11 cellular contexts compared by ENCODE assay signal in genomic region chrX:70479197-70479969, GRCh38. TPM values are rescaled to one million over a fixed set of nuclear protein-coding genes. Genes with fewer than 3 reads are reported as not detected.
DNase-seq lines count a peak whose midpoint lies in the region; ATAC-seq and TF ChIP-seq lines count a peak whose summit lies in the region.
"Had no signal": no experiment of that assay in that cellular context is flagged by ENCODE, and none has a peak within 500 bp of the region (broad histone marks: within the 10 kb centered on the region; RNA-seq: fewer than 3 reads in every experiment).

No MANE protein-coding gene starts in this region.

- no peaks in the 10 kb centered on the region for H3K36me3 ChIP-seq in cardiac muscle cell
- no peaks in the 10 kb centered on the region for H3K36me3 ChIP-seq in breast epithelium
- H3K36me3 ChIP-seq in left lung, result no peaks in the 10 kb centered on the region
- H3K36me3 ChIP-seq in vagina, result no peaks in the 10 kb centered on the region

- peak in 1 of 2 donors; percentile 64 for DNase-seq in cardiac muscle cell (ENCODE audit: low read depth in 1 of 2, low spot score in 1 of 2)
- no peak for DNase-seq in Right ventricle myocardium inferior (ENCODE audit: missing footprints)
- DNase-seq in breast epithelium (ENCODE audit: low spot score in 2 of 2), result no peak
- no peak for DNase-seq in left lung
- no peak for DNase-seq in vagina (ENCODE audit: extremely low spot score in 2 of 2)
- no peak for DNase-seq in NCI-H524 treated with DMSO at 0.1 percent for 48 hours (lab: John Stamatoyannopoulos, UW)
- DNase-seq: naive thymus-derived CD4-positive, alpha-beta T cell had no signal

- H3K27ac ChIP-seq in cardiac muscle cell (peak overlapping the region; percentile 86), breast epithelium (peak overlapping the region; percentile 67 to 74), left lung (peak overlapping the region; percentile 5 to 21), vagina (peak overlapping the region; percentile 56)
- H3K27ac ChIP-seq: BLaER1 treated with 17β-estradiol and CSF1 and Interleukin-3, amounts not matched to agents 10 nM and 100 nM had no signal

- TF ChIP-seq CTCF in cardiac muscle cell (IDR thresholded peaks at IDR 0.05; ENCODE audit: low read depth, low read length), result no peak
- TF ChIP-seq CTCF in breast epithelium (IDR thresholded peaks at IDR 0.05), result no peak
- TF ChIP-seq CTCF in left lung (IDR thresholded peaks at IDR 0.05), result no peak
- no peak for TF ChIP-seq CTCF in vagina (IDR thresholded peaks at IDR 0.05)

- H3K27me3 ChIP-seq in cardiac muscle cell (no peaks in the 10 kb centered on the region), breast epithelium (peaks cover 0 to 45% of the 10 kb centered on the region in 2 donors), left lung (peaks cover 0 to 5% of the 10 kb centered on the region in 2 donors), vagina (no peaks in the 10 kb centered on the region)

- intact Hi-C loops in Right ventricle myocardium inferior (cut with DNase I) (no loop called here), breast epithelium (cut with DNase I; ENCODE audit: low total_unique reads) (no loop called here), left lung (cut with DNase I) (no loop called here), vagina (cut with DNase I) (no loop called here)

- ATAC-seq in Right ventricle myocardium inferior, result no peak
- peak; percentile 30 for ATAC-seq in left lung
- ATAC-seq in GM18502 (IDR thresholded peaks at IDR 0.05; ENCODE audit: poor library complexity, unreplicated experiment), result no peak
- no peak for ATAC-seq in GM19035 (IDR thresholded peaks at IDR 0.05; ENCODE audit: unreplicated experiment)
- ATAC-seq: naive thymus-derived CD4-positive, alpha-beta T cell had no signal

- no peak for TF ChIP-seq POLR2A in breast epithelium (IDR thresholded peaks at IDR 0.05)
- no peak for TF ChIP-seq POLR2A in vagina (IDR thresholded peaks at IDR 0.05)

- H3K4me1 ChIP-seq in cardiac muscle cell (ENCODE audit: low read depth), result peaks cover 47% of the 10 kb centered on the region
- H3K4me1 ChIP-seq in breast epithelium, result peaks cover 0 to 4% of the 10 kb centered on the region in 2 donors
- H3K4me1 ChIP-seq in left lung, result peaks cover 4% of the 10 kb centered on the region in 2 donors
- peaks cover 31% of the 10 kb centered on the region for H3K4me1 ChIP-seq in vagina

- no peaks in the 10 kb centered on the region for H3K9me3 ChIP-seq in cardiac muscle cell (ENCODE audit: low read depth)
- no peaks in the 10 kb centered on the region for H3K9me3 ChIP-seq in breast epithelium
- H3K9me3 ChIP-seq in left lung, result no peaks in the 10 kb centered on the region
- H3K9me3 ChIP-seq in vagina, result no peaks in the 10 kb centered on the region
- H3K9me3 ChIP-seq: BLaER1 treated with 17β-estradiol and CSF1 and Interleukin-3, amounts not matched to agents 10 nM and 100 nM had no signal

- H3K4me3 ChIP-seq in cardiac muscle cell (no peak overlapping the region), breast epithelium (no peak overlapping the region), left lung (no peak overlapping the region), vagina (no peak overlapping the region)
- H3K4me3 ChIP-seq: BLaER1 treated with 17β-estradiol and CSF1 and Interleukin-3, amounts not matched to agents 10 nM and 100 nM had no signal

RNA-seq across cellular contexts. Expression of gene DLG3, which starts 34.7 kb away (rescaled TPM):
- total RNA-seq in cardiac muscle cell (34.1 and 50.1 TPM in 2 replicates), Right ventricle myocardium inferior (9.5 TPM), breast epithelium (10 to 100 TPM in 2 of 3 donors, 1 to 10 TPM in 1; 3.7 to 30.3 (median 21.0) TPM), left lung (10 to 100 TPM; 22.3 to 29.9 TPM), vagina (27.0 TPM)
- polyA plus RNA-seq in cardiac muscle cell, result 27.1 and 28.8 TPM in 2 replicates

RNA-seq across cellular contexts. Expression of gene GDPD2, which starts 56.3 kb away (rescaled TPM):
- total RNA-seq in cardiac muscle cell (not detected in 2 replicates), Right ventricle myocardium inferior (not detected), breast epithelium (under 1 TPM in 1 of 3 donors, not detected in 2; 0.15 TPM), left lung (not detected), vagina (not detected)
- not detected in 2 replicates for polyA plus RNA-seq in cardiac muscle cell
- total RNA-seq: SK-MEL-5 had no signal
- polyA plus RNA-seq: naive thymus-derived CD4-positive, alpha-beta T cell had no signal

Comparison
In these comparisons a context has a peak if more than half of its experiments do, and no peak if none do; other contexts are left out.
1. H3K27ac ChIP-seq: peak in every context shown above with its lines; median percentile 86 in cardiac muscle cell; 70 in breast epithelium; 56 in vagina; 13 in left lung.